Comparison of ENCODE assay signal across 26 cellular contexts in the genomic region with DNA sequence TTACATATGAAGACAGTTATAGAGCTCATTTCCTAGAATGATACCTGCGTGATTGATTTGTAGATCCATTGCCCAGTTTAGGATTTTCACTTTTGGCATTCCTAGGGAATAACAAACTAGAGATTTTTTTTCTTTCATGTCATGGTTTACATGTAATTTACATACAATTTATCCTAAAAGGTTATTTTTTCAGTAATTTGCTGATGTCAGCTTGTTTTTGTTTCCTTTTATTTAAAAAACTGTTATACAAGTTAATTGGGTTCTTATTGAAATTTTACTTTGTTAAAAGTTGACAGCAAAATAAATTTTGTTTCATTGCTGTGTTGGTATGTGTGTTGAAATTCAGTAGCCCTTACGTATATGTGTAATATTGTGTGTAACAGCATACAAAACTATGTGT.
"Had no signal": no experiment of that assay in that cellular context is flagged by ENCODE, and none has a peak within 500 bp of the region (broad histone marks: within the 10 kb centered on the region; RNA-seq: fewer than 3 reads in every experiment).

No MANE protein-coding gene starts in this region.

- FAIRE-seq: bronchial epithelial cell had no signal

- H3K27ac ChIP-seq: hepatocyte, left ventricle myocardium inferior, right atrium auricular region, thyroid gland, upper lobe of right lung had no signal

- ATAC-seq: esophagus mucosa, natural killer cell had no signal

- H3K27ac Mint-ChIP-seq: activated naive CD8-positive, alpha-beta T cell treated with anti-CD3 and anti-CD28 coated beads, Interleukin-2, amount 10 ng/mL, durations not matched to agents 7 days and 5 days; activated T-helper 17 cell treated with anti-CD3 and anti-CD28 coated beads, Interleukin-2, amount 50 U/mL, for 72 hours; natural killer cell; progenitor cell of endocrine pancreas had no signal

- H3K4me1 ChIP-seq: upper lobe of right lung had no signal

- H3K27me3 ChIP-seq: hepatocyte, right atrium auricular region, thyroid gland, upper lobe of right lung had no signal

- DNase-seq: activated CD4-positive, alpha-beta T cell treated with anti-CD3 and anti-CD28 coated beads for 1 hour; activated CD4-positive, alpha-beta T cell treated with anti-CD3 and anti-CD28 coated beads, Interleukin-2, amount 50 U/mL, for 1 hour; activated CD8-positive, alpha-beta T cell treated with anti-CD3 and anti-CD28 coated beads, Interleukin-2, amount 10 ng/mL, durations not matched to agents 7 days and 5 days; activated naive CD8-positive, alpha-beta T cell treated with anti-CD3 and anti-CD28 coated beads, Interleukin-2, amount 10 ng/mL, durations not matched to agents 7 days and 5 days; activated T-cell treated with anti-CD3 and anti-CD28 coated beads, Interleukin-2, amount 50 U/mL, for 1 hour; amniotic stem cell; effector CD4-positive, alpha-beta T cell; foreskin melanocyte; glutamatergic neuron; immature natural killer cell; left ventricle myocardium inferior; mammary epithelial cell; midbrain; natural killer cell; stimulated activated CD4-positive, alpha-beta T cell treated with anti-CD3 and anti-CD28 coated beads, Interleukin-12 subunit alpha, Interleukin-12 subunit beta, amount 100 ng/mL, for 4 hours; substantia nigra; T-helper 9 cell; thyroid gland; upper lobe of right lung had no signal

- H3K27me3 Mint-ChIP-seq: activated naive CD8-positive, alpha-beta T cell treated with anti-CD3 and anti-CD28 coated beads, Interleukin-2, amount 10 ng/mL, durations not matched to agents 7 days and 5 days; activated T-helper 17 cell treated with anti-CD3 and anti-CD28 coated beads, Interleukin-2, amount 50 U/mL, for 72 hours; progenitor cell of endocrine pancreas; stimulated activated naive CD8-positive, alpha-beta T cell treated with anti-CD3 and anti-CD28 coated beads, Interleukin-15, Interleukin-2, amounts not matched to agents 100 ng/mL and 50 ng/mL, for 24 hours had no signal

- H3K4me3 ChIP-seq: hepatocyte, left ventricle myocardium inferior, right atrium auricular region, thyroid gland, upper lobe of right lung had no signal

- H3K4me2 ChIP-seq: hepatocyte had no signal

- H2AFZ ChIP-seq: hepatocyte had no signal

- H3K9me3 ChIP-seq: left ventricle myocardium inferior, right atrium auricular region, thyroid gland, upper lobe of right lung had no signal

- H3K4me3 Mint-ChIP-seq: activated CD8-positive, alpha-beta T cell treated with anti-CD3 and anti-CD28 coated beads, Interleukin-2, amount 10 ng/mL, durations not matched to agents 7 days and 5 days; activated T-helper 17 cell treated with anti-CD3 and anti-CD28 coated beads, Interleukin-2, amount 50 U/mL, for 72 hours; immature natural killer cell; natural killer cell; stimulated activated naive CD8-positive, alpha-beta T cell treated with anti-CD3 and anti-CD28 coated beads, Interleukin-15, Interleukin-2, amounts not matched to agents 100 ng/mL and 50 ng/mL, for 24 hours had no signal

- H3K9me3 Mint-ChIP-seq: activated T-helper 17 cell treated with anti-CD3 and anti-CD28 coated beads, Interleukin-2, amount 50 U/mL, for 72 hours; immature natural killer cell; natural killer cell; stimulated activated naive CD8-positive, alpha-beta T cell treated with anti-CD3 and anti-CD28 coated beads, Interleukin-15, Interleukin-2, amounts not matched to agents 100 ng/mL and 50 ng/mL, for 24 hours had no signal

- H3K36me3 ChIP-seq: left ventricle myocardium inferior, right atrium auricular region, thyroid gland, upper lobe of right lung had no signal

- H3K36me3 Mint-ChIP-seq: natural killer cell had no signal
